20 cellular contexts compared by ENCODE assay signal in the genomic region with DNA sequence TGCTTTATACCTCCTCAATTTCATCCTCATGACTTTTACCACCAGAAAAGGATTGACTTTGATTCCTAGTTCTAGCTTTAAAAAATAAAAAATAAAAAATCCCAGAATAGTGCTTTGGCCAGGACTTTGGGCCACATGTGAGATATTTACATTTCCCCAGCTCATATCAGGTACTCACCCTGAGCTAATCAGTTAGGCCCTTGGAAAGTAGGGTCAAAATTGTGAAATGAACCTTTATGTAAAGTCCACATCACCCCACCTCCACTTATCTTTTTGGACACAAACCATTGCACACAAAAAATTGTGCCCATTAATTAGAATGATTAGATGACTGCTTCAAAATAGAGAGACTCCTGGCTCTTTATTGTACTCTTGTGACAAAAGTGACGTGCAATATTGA.
"Had no signal": no experiment of that assay in that cellular context is flagged by ENCODE, and none has a peak within 500 bp of the region (broad histone marks: within the 10 kb centered on the region; RNA-seq: fewer than 3 reads in every experiment).

No MANE protein-coding gene starts in this region.

- ATAC-seq: activated CD4-positive, CD25-positive, alpha-beta regulatory T cell treated with anti-CD3 and anti-CD28 coated beads, Interleukin-2, amount 50 U/mL, for 24 hours; activated naive CD4-positive, alpha-beta T cell treated with anti-CD3 and anti-CD28 coated beads, Interleukin-2, amount 50 U/mL, for 72 hours; foreskin keratinocyte had no signal

- H3K4me3 Mint-ChIP-seq: activated CD4-positive, alpha-beta memory T cell treated with anti-CD3 and anti-CD28 coated beads for 36 hours; activated CD4-positive, alpha-beta T cell treated with anti-CD3 and anti-CD28 coated beads, Interleukin-2, amount 10 ng/mL, durations not matched to agents 24 days and 14 days; neural crest cell had no signal

- DNase-seq: activated CD4-positive, alpha-beta memory T cell treated with anti-CD3 and anti-CD28 coated beads for 36 hours; activated CD4-positive, alpha-beta T cell treated with anti-CD3 and anti-CD28 coated beads, Interleukin-2, amount 10 ng/mL, durations not matched to agents 24 days and 14 days; activated naive CD4-positive, alpha-beta T cell; activated T-cell treated with anti-CD3 and anti-CD28 coated beads, Interleukin-2, amount 50 U/mL, for 48 hours; dermis blood vessel endothelial cell; effector CD4-positive, alpha-beta T cell; foreskin keratinocyte; kidney glomerular epithelial cell; left ventricle myocardium inferior; nucleus accumbens; stimulated activated CD4-positive, alpha-beta T cell treated with anti-CD3 and anti-CD28 coated beads, Interleukin-15, amount 100 ng/mL, for 24 hours; stimulated activated CD4-positive, alpha-beta T cell treated with anti-CD3 and anti-CD28 coated beads, Interleukin-2, amount 100 ng/mL, for 24 hours; stimulated activated naive CD4-positive, alpha-beta T cell treated with Interleukin-2 at 50 U/mL for 16 hours; T-helper 1 cell; T-helper 9 cell; testis; transverse colon had no signal

- H3K27me3 Mint-ChIP-seq: activated CD4-positive, alpha-beta memory T cell treated with anti-CD3 and anti-CD28 coated beads for 36 hours; activated CD4-positive, alpha-beta T cell treated with anti-CD3 and anti-CD28 coated beads, Interleukin-2, amount 10 ng/mL, durations not matched to agents 24 days and 14 days had no signal

- H3K27ac Mint-ChIP-seq: activated CD4-positive, alpha-beta memory T cell treated with anti-CD3 and anti-CD28 coated beads for 36 hours; activated CD4-positive, alpha-beta T cell treated with anti-CD3 and anti-CD28 coated beads, Interleukin-2, amount 10 ng/mL, durations not matched to agents 24 days and 14 days; activated naive CD4-positive, alpha-beta T cell treated with anti-CD3 and anti-CD28 coated beads, Interleukin-2, amount 50 U/mL, for 72 hours had no signal
